In the genomic region with DNA sequence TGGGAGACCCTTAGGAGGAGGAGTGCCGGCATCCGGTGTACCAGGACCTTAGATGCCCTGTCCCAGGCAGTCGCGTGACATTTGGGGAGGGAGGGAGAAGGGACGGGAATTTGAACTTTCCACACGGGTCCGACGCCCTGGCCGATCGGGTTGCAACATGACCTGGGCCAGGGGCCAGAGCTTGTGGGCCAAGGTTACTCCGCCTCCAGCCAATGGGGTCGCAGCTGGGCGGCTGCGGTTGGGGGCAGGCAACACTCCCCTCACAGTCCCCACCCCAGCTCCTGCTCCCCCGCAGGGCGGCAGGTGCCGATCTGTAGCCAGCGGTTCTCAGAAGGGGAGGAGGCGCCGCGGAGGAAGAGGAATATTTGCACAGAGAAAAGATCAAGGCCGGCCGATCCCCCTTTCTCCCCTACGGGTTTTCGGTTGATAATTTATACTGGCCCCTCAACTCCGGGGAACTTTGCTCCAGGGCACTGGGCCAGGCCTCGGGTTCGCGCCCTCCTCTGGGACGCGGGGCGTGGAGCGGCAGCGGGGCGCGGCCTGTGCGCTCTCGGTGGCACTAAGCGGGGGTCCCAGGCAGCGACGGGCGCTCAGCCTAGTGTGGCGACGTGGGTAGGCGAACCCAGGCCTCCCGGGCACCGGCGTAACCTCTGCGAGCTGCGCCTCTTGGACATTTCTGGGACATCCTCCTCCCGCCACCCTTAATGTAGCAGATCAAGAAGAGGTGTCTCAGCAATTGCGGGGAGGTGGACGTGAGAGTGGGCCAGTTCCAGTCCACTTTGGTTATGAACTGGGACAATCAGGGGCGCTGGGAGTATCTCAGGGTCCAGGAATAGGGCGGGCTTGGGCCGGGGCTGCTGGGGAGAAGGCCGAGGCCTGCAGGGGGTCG, we compare ENCODE assay signal across 8 cellular contexts. TPM values are rescaled to one million over a fixed set of nuclear protein-coding genes. Genes with fewer than 3 reads are reported as not detected.
A peak's percentile ranks its signal among the peaks of the same experiment; 100 is the strongest.
DNase-seq lines count a peak whose midpoint lies in the region; ATAC-seq and TF ChIP-seq lines count a peak whose summit lies in the region.

No MANE protein-coding gene starts in this region.

- H3K27me3 ChIP-seq in colonic mucosa, result peaks cover 19% of the 10 kb centered on the region

- no peak for ATAC-seq in natural killer cell treated with Interleukin-12 subunit alpha and Interleukin-12 subunit beta and Interleukin-15 and Interleukin-18, amount 100 ng/mL, for 72 hours
- ATAC-seq in natural killer cell (no peak), memory B cell (ENCODE audit: low read depth) (no peak), GM21619 (IDR thresholded peaks at IDR 0.05; ENCODE audit: unreplicated experiment) (no peak), HG03025 (IDR thresholded peaks at IDR 0.05; ENCODE audit: low FRiP score, unreplicated experiment) (no peak)

- H3K4me1 ChIP-seq in colonic mucosa, result peaks cover 8% of the 10 kb centered on the region

- no peak for TF ChIP-seq CTCF in natural killer cell (IDR thresholded peaks at IDR 0.05)
- no peak for TF ChIP-seq CTCF in colonic mucosa (IDR thresholded peaks at IDR 0.05)

- H3K36me3 ChIP-seq in colonic mucosa, result no peaks in the 10 kb centered on the region

- H3K9ac ChIP-seq in colonic mucosa (ENCODE audit: low read depth in 2 of 2, low read length in 2 of 2), result peak overlapping the region in 1 of 2 donors; percentile 26

- no peaks in the 10 kb centered on the region for H3K9me3 ChIP-seq in colonic mucosa

- H3K9me3 Mint-ChIP-seq in natural killer cell treated with Interleukin-12 subunit alpha and Interleukin-12 subunit beta and Interleukin-15 and Interleukin-18, amount 100 ng/mL, for 72 hours, result no peaks in the 10 kb centered on the region
- H3K9me3 Mint-ChIP-seq in natural killer cell (no peaks in the 10 kb centered on the region), memory B cell (no peaks in the 10 kb centered on the region)

- peaks cover 24 to 27% of the 10 kb centered on the region in 2 donors for H3K27me3 Mint-ChIP-seq in natural killer cell treated with Interleukin-12 subunit alpha and Interleukin-12 subunit beta and Interleukin-15 and Interleukin-18, amount 100 ng/mL, for 72 hours
- H3K27me3 Mint-ChIP-seq in natural killer cell (ENCODE audit: low read depth in 2 of 2), result peaks cover 18 to 41% of the 10 kb centered on the region in 2 donors
- H3K27me3 Mint-ChIP-seq in memory B cell, result peaks cover 29% of the 10 kb centered on the region

- H3K36me3 Mint-ChIP-seq in natural killer cell treated with Interleukin-12 subunit alpha and Interleukin-12 subunit beta and Interleukin-15 and Interleukin-18, amount 100 ng/mL, for 72 hours, result no peaks in the 10 kb centered on the region
- H3K36me3 Mint-ChIP-seq in natural killer cell, result no peaks in the 10 kb centered on the region
- H3K36me3 Mint-ChIP-seq in memory B cell, result no peaks in the 10 kb centered on the region

- DNase-seq in natural killer cell treated with Interleukin-12 subunit alpha and Interleukin-12 subunit beta and Interleukin-15 and Interleukin-18, amount 100 ng/mL, for 72 hours (ENCODE audit: low spot score), result no peak
- DNase-seq in natural killer cell (no peak), colonic mucosa (peak; percentile 59), memory B cell (ENCODE audit: low spot score in 2 of 2) (no peak), A172 (ENCODE audit: low spot score) (no peak)
- DNase-seq in stimulated activated CD4-positive, alpha-beta T cell treated with anti-CD3 and anti-CD28 coated beads, Interleukin-4, amount 100 ng/mL, for 24 hours, result no peak

- H3K27ac Mint-ChIP-seq in natural killer cell treated with Interleukin-12 subunit alpha and Interleukin-12 subunit beta and Interleukin-15 and Interleukin-18, amount 100 ng/mL, for 72 hours, result no peak overlapping the region
- H3K27ac Mint-ChIP-seq in natural killer cell, result no peak overlapping the region
- no peak overlapping the region for H3K27ac Mint-ChIP-seq in memory B cell

- H3K4me1 Mint-ChIP-seq in natural killer cell treated with Interleukin-12 subunit alpha and Interleukin-12 subunit beta and Interleukin-15 and Interleukin-18, amount 100 ng/mL, for 72 hours (ENCODE audit: low read depth in 2 of 2), result peaks cover 0 to 5% of the 10 kb centered on the region in 2 donors
- H3K4me1 Mint-ChIP-seq in natural killer cell (peaks cover 6 to 12% of the 10 kb centered on the region in 2 donors), memory B cell (peaks cover 7% of the 10 kb centered on the region)

- H3K4me3 ChIP-seq in colonic mucosa, result peak overlapping the region; percentile 52

- H3K4me3 Mint-ChIP-seq in natural killer cell treated with Interleukin-12 subunit alpha and Interleukin-12 subunit beta and Interleukin-15 and Interleukin-18, amount 100 ng/mL, for 72 hours, result peak overlapping the region; percentile 8
- H3K4me3 Mint-ChIP-seq in natural killer cell (no peak overlapping the region), memory B cell (peak overlapping the region; percentile 62)

- intact Hi-C loops in natural killer cell (cut with micrococcal nuclease) (no loop called here), colonic mucosa (cut with DNase I) (no loop called here)

- no peak overlapping the region for H3K27ac ChIP-seq in colonic mucosa

RNA-seq across cellular contexts. Expression of gene MLXIPL, which starts 1.2 kb away (rescaled TPM):
- under 1 TPM in 1 of 2 donors, not detected in 1; 0.43 TPM for total RNA-seq in natural killer cell treated with Interleukin-12 subunit alpha and Interleukin-12 subunit beta and Interleukin-15 and Interleukin-18, amount 100 ng/mL, for 72 hours
- not detected for total RNA-seq in natural killer cell
- total RNA-seq in colonic mucosa, result 10 to 100 TPM in 1 of 2 donors, 1 to 10 TPM in 1; 9.5 to 15.7 TPM
- not detected in 2 replicates for total RNA-seq in A172 (2014; rRNA removed; shearing (Covaris generic))

RNA-seq across cellular contexts. Expression of gene VPS37D, which starts 44.5 kb away (rescaled TPM):
- total RNA-seq in natural killer cell treated with Interleukin-12 subunit alpha and Interleukin-12 subunit beta and Interleukin-15 and Interleukin-18, amount 100 ng/mL, for 72 hours, result under 1 TPM; 0.25 to 0.36 TPM
- total RNA-seq in natural killer cell (under 1 TPM; 0.40 to 0.83 (median 0.48) TPM), colonic mucosa (1 to 10 TPM in 1 of 2 donors, under 1 TPM in 1; 0.62 to 2.0 TPM)
- 6.6 and 8.3 TPM in 2 replicates for total RNA-seq in A172 (2014; rRNA removed; shearing (Covaris generic))

RNA-seq across cellular contexts. Expression of gene TBL2, which starts 44.8 kb away (rescaled TPM):
- total RNA-seq in natural killer cell treated with Interleukin-12 subunit alpha and Interleukin-12 subunit beta and Interleukin-15 and Interleukin-18, amount 100 ng/mL, for 72 hours, result 10 to 100 TPM; 30.7 to 36.6 TPM
- total RNA-seq in natural killer cell, result 10 to 100 TPM; 15.1 to 18.5 (median 17.6) TPM
- total RNA-seq in colonic mucosa, result 10 to 100 TPM; 36.5 to 50.2 TPM
- total RNA-seq in A172 (2014; rRNA removed; shearing (Covaris generic)), result 53.0 and 70.7 TPM in 2 replicates

Comparison
In these comparisons a context has a peak if more than half of its experiments do, and no peak if none do; other contexts are left out.
1. RNA of gene MLXIPL, which starts 1.2 kb away (total RNA-seq): 9.5 to 15.7 TPM in colonic mucosa; 0.43 TPM in natural killer cell treated with Interleukin-12 subunit alpha and Interleukin-12 subunit beta and Interleukin-15 and Interleukin-18, amount 100 ng/mL, for 72 hours, not detected in natural killer cell and not detected in A172; every median in the first group is over 4 times any median in the second.